14 cellular contexts compared by ENCODE assay signal in genomic region chr11:94673353-94673752, GRCh38.
DNase-seq lines count a peak whose midpoint lies in the region; ATAC-seq and TF ChIP-seq lines count a peak whose summit lies in the region.
"Had no signal": no experiment of that assay in that cellular context is flagged by ENCODE, and none has a peak within 500 bp of the region (broad histone marks: within the 10 kb centered on the region; RNA-seq: fewer than 3 reads in every experiment).

No MANE protein-coding gene starts in this region.

- intact Hi-C loops in posterior cingulate gyrus (cut with DNase I): no loop called here

- H3K9me3 Mint-ChIP-seq in nephron (peaks cover 3% of the 10 kb centered on the region), type B pancreatic cell (peaks cover 7% of the 10 kb centered on the region)
- H3K9me3 Mint-ChIP-seq: CD8-positive, alpha-beta T cell had no signal

- H3K27ac ChIP-seq in epithelial cell of prostate: peak overlapping the region; percentile 81
- H3K27ac ChIP-seq: 22Rv1 had no signal

- peaks cover 4% of the 10 kb centered on the region for H3K27me3 Mint-ChIP-seq in nephron (ENCODE audit: low read depth)
- no peaks in the 10 kb centered on the region for H3K27me3 Mint-ChIP-seq in type B pancreatic cell

- no peaks in the 10 kb centered on the region for H3K36me3 Mint-ChIP-seq in nephron (ENCODE audit: low read depth)
- H3K36me3 Mint-ChIP-seq in type B pancreatic cell: no peaks in the 10 kb centered on the region
- H3K36me3 Mint-ChIP-seq: CD14-positive monocyte; CD8-positive, alpha-beta T cell had no signal

- H3K4me1 Mint-ChIP-seq in nephron (peaks cover 47% of the 10 kb centered on the region), type B pancreatic cell (ENCODE audit: unreplicated experiment) (no peaks in the 10 kb centered on the region)
- H3K4me1 Mint-ChIP-seq: CD14-positive monocyte had no signal

- no peak overlapping the region for H3K4me3 Mint-ChIP-seq in nephron
- no peak overlapping the region for H3K4me3 Mint-ChIP-seq in type B pancreatic cell
- H3K4me3 Mint-ChIP-seq: CD14-positive monocyte; CD8-positive, alpha-beta T cell; GM23338 had no signal

- TF ChIP-seq CTCF in nephron (IDR thresholded peaks at IDR 0.05; ENCODE audit: unreplicated experiment in 3 of 3) (no peak), type B pancreatic cell (conservative IDR thresholded peaks at IDR 0.05) (no peak)

- DNase-seq in DMS79 treated with DMSO at 0.1 percent for 48 hours (lab: John Stamatoyannopoulos, UW) (peak; percentile 69), DMS79 (lab: John Stamatoyannopoulos, UW) (no peak), epithelial cell of prostate (ENCODE audit: low read depth, low spot score) (no peak), type B pancreatic cell (ENCODE audit: extremely low spot score, unreplicated experiment) (peak; percentile 7), posterior cingulate gyrus (no peak)
- DNase-seq in stimulated activated CD4-positive, alpha-beta T cell treated with anti-CD3 and anti-CD28 coated beads, Interleukin-1b, Interleukin-23, amount 100 ng/mL, for 48 hours: no peak
- DNase-seq: CD8-positive, alpha-beta T cell; GF-D8; H7 had no signal

- no peak for ATAC-seq in GM21529 (IDR thresholded peaks at IDR 0.05; ENCODE audit: unreplicated experiment)
- ATAC-seq: CD8-positive, alpha-beta T cell; GM23338 had no signal

- H3K27ac Mint-ChIP-seq in nephron (peak overlapping the region; percentile 43 to 83 (median 71)), type B pancreatic cell (no peak overlapping the region)
- H3K27ac Mint-ChIP-seq: CD8-positive, alpha-beta T cell; GM23338 had no signal

Comparison
In these comparisons a context has a peak if more than half of its experiments do, and no peak if none do; other contexts are left out.
1. DNase-seq: peak in DMS79 treated with DMSO at 0.1 percent for 48 hours (single experiment) and type B pancreatic cell (single experiment); none in DMS79 (single experiment), epithelial cell of prostate (single experiment), posterior cingulate gyrus (0 of 10) and stimulated activated CD4-positive, alpha-beta T cell treated with anti-CD3 and anti-CD28 coated beads, Interleukin-1b, Interleukin-23, amount 100 ng/mL, for 48 hours (single experiment).